ENCODE assay signal across 17 cellular contexts in genomic region chr1:214146523-214146922, GRCh38.
A peak's percentile ranks its signal among the peaks of the same experiment; 100 is the strongest.
DNase-seq lines count a peak whose midpoint lies in the region; ATAC-seq, FAIRE-seq and TF ChIP-seq lines count a peak whose summit lies in the region.
"Had no signal": no experiment of that assay in that cellular context is flagged by ENCODE, and none has a peak within 500 bp of the region (broad histone marks: within the 10 kb centered on the region; RNA-seq: fewer than 3 reads in every experiment).

No MANE protein-coding gene starts in this region.

- no peak overlapping the region for H3K4me2 ChIP-seq in endothelial cell of umbilical vein (ENCODE audit: insufficient read depth, low read length)

- POLR2A ChIA-PET in endothelial cell of umbilical vein (lab: Charles Lee) = interaction anchor here (0.7 kb wide), 1 partner anchor 18 kb away, joined by 4 read pairs; no protein-coding TSS in a partner anchor

- H3K9me3 Mint-ChIP-seq in activated naive CD8-positive, alpha-beta T cell treated with anti-CD3 and anti-CD28 coated beads for 36 hours = no peaks in the 10 kb centered on the region
- H3K9me3 Mint-ChIP-seq: activated naive CD4-positive, alpha-beta T cell treated with anti-CD3 and anti-CD28 coated beads, Interleukin-2, amount 50 U/mL, for 24 hours; WTC11 had no signal

- H3K4me3 Mint-ChIP-seq in activated naive CD8-positive, alpha-beta T cell treated with anti-CD3 and anti-CD28 coated beads for 36 hours = no peak overlapping the region
- H3K4me3 Mint-ChIP-seq: activated naive CD4-positive, alpha-beta T cell treated with anti-CD3 and anti-CD28 coated beads, Interleukin-2, amount 50 U/mL, for 24 hours; WTC11 had no signal

- no peaks in the 10 kb centered on the region for H3K4me1 Mint-ChIP-seq in activated naive CD8-positive, alpha-beta T cell treated with anti-CD3 and anti-CD28 coated beads for 36 hours
- H3K4me1 Mint-ChIP-seq: activated naive CD4-positive, alpha-beta T cell treated with anti-CD3 and anti-CD28 coated beads, Interleukin-2, amount 50 U/mL, for 24 hours had no signal

- no peak overlapping the region for H3K4me3 ChIP-seq in endothelial cell of umbilical vein (replicated peaks in 1 of 3; ENCODE audit: insufficient read depth in 1 of 3, low read depth in 1 of 3, low read length in 3 of 3)
- H3K4me3 ChIP-seq: lung had no signal

- no peaks in the 10 kb centered on the region for H3K36me3 Mint-ChIP-seq in activated naive CD8-positive, alpha-beta T cell treated with anti-CD3 and anti-CD28 coated beads for 36 hours
- H3K36me3 Mint-ChIP-seq: activated naive CD4-positive, alpha-beta T cell treated with anti-CD3 and anti-CD28 coated beads, Interleukin-2, amount 50 U/mL, for 24 hours; WTC11 had no signal

- TF ChIP-seq CTCF in endothelial cell of umbilical vein (IDR thresholded peaks at IDR 0.05; ENCODE audit: extremely low read depth in 1 of 2, insufficient read depth in 1 of 2, low read depth in 1 of 2, low read length in 2 of 2) = no peak

- no peak overlapping the region for H2AFZ ChIP-seq in endothelial cell of umbilical vein (ENCODE audit: low read depth, low read length)

- peak; percentile 77 for ATAC-seq in GM19463 (IDR thresholded peaks at IDR 0.05; ENCODE audit: unreplicated experiment)
- no peak for ATAC-seq in HG03280 (IDR thresholded peaks at IDR 0.05; ENCODE audit: unreplicated experiment)
- ATAC-seq: right cardiac atrium, WTC11 had no signal

- H3K36me3 ChIP-seq in endothelial cell of umbilical vein (ENCODE audit: control insufficient read depth in 2 of 2, extremely low read depth in 1 of 2, insufficient read depth in 2 of 2, low read length in 2 of 2) = no peaks in the 10 kb centered on the region

- no peaks in the 10 kb centered on the region for H3K9me1 ChIP-seq in endothelial cell of umbilical vein (replicated peaks; ENCODE audit: control insufficient read depth, extremely low read depth, insufficient read depth, low read length)

- CTCF ChIA-PET in endothelial cell of umbilical vein (lab: Charles Lee) = interaction anchor here (0.6 to 1.3 kb wide), 4 partner anchors 8 to 68 kb away, joined by 3 read pairs; no protein-coding TSS in a partner anchor

- H3K9me3 ChIP-seq in endothelial cell of umbilical vein (replicated peaks; ENCODE audit: control insufficient read depth, insufficient read depth, low read length) = no peaks in the 10 kb centered on the region

- no peak overlapping the region for H3K9ac ChIP-seq in endothelial cell of umbilical vein (replicated peaks; ENCODE audit: extremely low read depth, insufficient read depth, low read length)

- TF ChIP-seq POLR2A in endothelial cell of umbilical vein (IDR thresholded peaks at IDR 0.05; ENCODE audit: low read depth, low read length) = no peak

- H3K27me3 Mint-ChIP-seq in activated naive CD8-positive, alpha-beta T cell treated with anti-CD3 and anti-CD28 coated beads for 36 hours = peaks cover 6% of the 10 kb centered on the region

- H4K20me1 ChIP-seq in endothelial cell of umbilical vein (replicated peaks; ENCODE audit: control insufficient read depth, extremely low read depth, insufficient read depth, low read length) = no peaks in the 10 kb centered on the region

- H3K27ac ChIP-seq in endothelial cell of umbilical vein (ENCODE audit: insufficient read depth, low read depth, low read length) = no peak overlapping the region

- no TSS peak for BruUV-seq in endothelial cell of umbilical vein (replicated peaks; lab: Mats Ljungman, UMichigan)

- H3K27ac Mint-ChIP-seq in activated naive CD8-positive, alpha-beta T cell treated with anti-CD3 and anti-CD28 coated beads for 36 hours = no peak overlapping the region
- H3K27ac Mint-ChIP-seq: WTC11 had no signal

- dilution Hi-C loops in endothelial cell of umbilical vein (cut with MboI; ENCODE audit: extremely low pct_ligation_motif_present, low sequenced_read_pairs) = no loop called here

- FAIRE-seq in endothelial cell of umbilical vein (lab: Jason Lieb, UNC) = no peak

- H3K27me3 ChIP-seq in endothelial cell of umbilical vein (ENCODE audit: control insufficient read depth in 2 of 2, insufficient read depth in 2 of 2, low read length in 2 of 2) = no peaks in the 10 kb centered on the region

- intact Hi-C loops in endothelial cell of umbilical vein (cut with micrococcal nuclease) = no loop called here

- no peaks in the 10 kb centered on the region for H3K79me2 ChIP-seq in endothelial cell of umbilical vein (ENCODE audit: control insufficient read depth, insufficient read depth, low read length)

- DNase-seq in DMS 273 (lab: John Stamatoyannopoulos, UW; ENCODE audit: unreplicated experiment) = peak; percentile 87
- peak; percentile 17 for DNase-seq in NCI-H1694 treated with DMSO at 0.1 percent for 48 hours (lab: John Stamatoyannopoulos, UW)
- peak; percentile 24 for DNase-seq in endothelial cell of umbilical vein (ENCODE audit: low read depth, low spot score)
- no peak for DNase-seq in stimulated activated CD4-positive, alpha-beta T cell treated with anti-CD3 and anti-CD28 coated beads, Interleukin-4, amount 100 ng/mL, for 1 hour
- no peak for DNase-seq in activated naive CD8-positive, alpha-beta T cell treated with anti-CD3 and anti-CD28 coated beads for 36 hours
- no peak for DNase-seq in inferior parietal cortex (ENCODE audit: extremely low spot score)
- DNase-seq: activated CD8-positive, alpha-beta memory T cell treated with anti-CD3 and anti-CD28 coated beads, Interleukin-2, amount 50 U/mL, for 48 hours; DND-41; erythroblast; hippocampal formation; NCI-H226; right cardiac atrium had no signal

- H3K4me1 ChIP-seq in endothelial cell of umbilical vein (ENCODE audit: control insufficient read depth, extremely low read depth, insufficient read depth, low read length) = no peaks in the 10 kb centered on the region

TF ChIP-seq in endothelial cell of umbilical vein, 7 proteins besides CTCF, POLR2A, EP300 and RAD21:
- TF ChIP-seq, protein P1, sequence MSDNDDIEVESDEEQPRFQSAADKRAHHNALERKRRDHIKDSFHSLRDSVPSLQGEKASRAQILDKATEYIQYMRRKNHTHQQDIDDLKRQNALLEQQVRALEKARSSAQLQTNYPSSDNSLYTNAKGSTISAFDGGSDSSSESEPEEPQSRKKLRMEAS (IDR thresholded peaks at IDR 0.05; ENCODE audit: insufficient read depth, insufficient read length) = no peak
- TF ChIP-seq GATA2 (IDR thresholded peaks at IDR 0.05; ENCODE audit: insufficient read depth, insufficient read length, low read depth, low read length) (no peak), MYC (IDR thresholded peaks at IDR 0.05; ENCODE audit: low read depth, low read length) (no peak), JUN (IDR thresholded peaks at IDR 0.05; ENCODE audit: borderline replicate concordance, insufficient read depth, insufficient read length, low read depth) (no peak)

Comparison
In these comparisons a context has a peak if more than half of its experiments do, and no peak if none do; other contexts are left out.
1. DNase-seq: peak in DMS 273 (single experiment), NCI-H1694 treated with DMSO at 0.1 percent for 48 hours (single experiment) and endothelial cell of umbilical vein (single experiment); none in stimulated activated CD4-positive, alpha-beta T cell treated with anti-CD3 and anti-CD28 coated beads, Interleukin-4, amount 100 ng/mL, for 1 hour (single experiment), activated naive CD8-positive, alpha-beta T cell treated with anti-CD3 and anti-CD28 coated beads for 36 hours (single experiment) and inferior parietal cortex (single experiment).